In genomic region chr12:25058619-25059018, GRCh38 we compare ENCODE assay signal across 10 cellular contexts.
DNase-seq lines count a peak whose midpoint lies in the region; ATAC-seq, FAIRE-seq and TF ChIP-seq lines count a peak whose summit lies in the region.
"Had no signal": no experiment of that assay in that cellular context is flagged by ENCODE, and none has a peak within 500 bp of the region (broad histone marks: within the 10 kb centered on the region; RNA-seq: fewer than 3 reads in every experiment).

No MANE protein-coding gene starts in this region.

- no peak for FAIRE-seq in HepG2 (lab: Jason Lieb, UNC)
- FAIRE-seq: K562 had no signal

- TF ChIP-seq EP300 in HepG2 (IDR thresholded peaks at IDR 0.05; ENCODE audit: low read depth in 2 of 2, low read length in 2 of 2) (no peak), HepG2 (CRISPR knock-in tag; IDR thresholded peaks at IDR 0.05; ENCODE audit: borderline replicate concordance) (no peak)

- H3K9me3 ChIP-seq in DOHH2 (ENCODE audit: control insufficient read depth, insufficient read depth, low read length) (no peaks in the 10 kb centered on the region), HepG2 (ENCODE audit: low read length) (no peaks in the 10 kb centered on the region), neural progenitor cell (ENCODE audit: low read depth) (no peaks in the 10 kb centered on the region)

- H4K20me1 ChIP-seq in DOHH2 (ENCODE audit: control insufficient read depth, insufficient read depth, low read depth, low read length) = peaks cover 41% of the 10 kb centered on the region
- H4K20me1 ChIP-seq in HepG2 (ENCODE audit: insufficient read depth, low read length) = no peaks in the 10 kb centered on the region
- no peaks in the 10 kb centered on the region for H4K20me1 ChIP-seq in neural progenitor cell (ENCODE audit: low read depth)

- POLR2A ChIA-PET in HepG2 (lab: Yijun Ruan, JAX) = no interaction called here

- H3K36me3 Mint-ChIP-seq in neural progenitor cell = no peaks in the 10 kb centered on the region

- no peaks in the 10 kb centered on the region for H3K9me2 ChIP-seq in DOHH2 (replicated peaks; ENCODE audit: control insufficient read depth, low read length)

- H3K4me1 ChIP-seq in DOHH2 (ENCODE audit: control insufficient read depth, low read length) (peaks cover 60% of the 10 kb centered on the region), HepG2 (ENCODE audit: insufficient read depth, low read length) (no peaks in the 10 kb centered on the region), neural progenitor cell (no peaks in the 10 kb centered on the region)

- no peaks in the 10 kb centered on the region for H3K9me3 Mint-ChIP-seq in neural progenitor cell

- H3K27me3 ChIP-seq in DOHH2 (ENCODE audit: control insufficient read depth, low read length) (no peaks in the 10 kb centered on the region), HepG2 (ENCODE audit: control insufficient read depth in 1 of 2, insufficient read depth in 2 of 2, low read length in 2 of 2) (no peaks in the 10 kb centered on the region), neural progenitor cell (no peaks in the 10 kb centered on the region)

- no peak for TF ChIP-seq RAD21 in HepG2 (CRISPR knock-in tag; IDR thresholded peaks at IDR 0.05)

- H3K9ac ChIP-seq in HepG2 (ENCODE audit: insufficient read depth, low read depth, low read length) (no peak overlapping the region), neural progenitor cell (no peak overlapping the region)

- no peaks in the 10 kb centered on the region for H3K4me1 Mint-ChIP-seq in neural progenitor cell

- TF ChIP-seq POLR2A in GM19193 (IDR thresholded peaks at IDR 0.05; ENCODE audit: extremely low read depth, insufficient read depth, insufficient read length) (peak; percentile 51), HepG2 (IDR thresholded peaks at IDR 0.05; ENCODE audit: insufficient read depth in 1 of 2, low read depth in 2 of 2, low read length in 2 of 2) (no peak)

- no peak overlapping the region for H3K4me3 Mint-ChIP-seq in neural progenitor cell

- H3K79me2 ChIP-seq in DOHH2 (ENCODE audit: control insufficient read depth, low read length) (peaks cover 100% of the 10 kb centered on the region), HepG2 (ENCODE audit: insufficient read depth, low read length) (no peaks in the 10 kb centered on the region), neural progenitor cell (ENCODE audit: low read depth) (no peaks in the 10 kb centered on the region)

- peak; percentile 87 for DNase-seq in NCI-H1048 (lab: John Stamatoyannopoulos, UW)
- DNase-seq in HepG2 (ENCODE audit: low spot score) = no peak
- DNase-seq in ecto neural progenitor cell (ENCODE audit: low spot score) = no peak
- no peak for DNase-seq in neural progenitor cell (ENCODE audit: low spot score)
- DNase-seq in D341Med (ENCODE audit: low spot score) = no peak

- WGBS in HepG2 (ENCODE audit: low lambda C conversion rate) = 24% methylated on average over 1 of the region's 1 CpG

- H3K27ac Mint-ChIP-seq in neural progenitor cell = no peak overlapping the region

- H3K27ac ChIP-seq in DOHH2 (ENCODE audit: low read depth, low read length) = peak overlapping the region; percentile 96
- H3K27ac ChIP-seq in HepG2 (ENCODE audit: extremely low read length, insufficient read depth, low read length) = no peak overlapping the region
- H3K27ac ChIP-seq in neural progenitor cell = no peak overlapping the region
- H3K27ac ChIP-seq: C4-2B had no signal

- no peak for TF ChIP-seq CTCF in DOHH2 (IDR thresholded peaks at IDR 0.05; ENCODE audit: low read depth, low read length, poor library complexity, severe bottlenecking)
- TF ChIP-seq CTCF in HepG2 (CRISPR knock-in tag; IDR thresholded peaks at IDR 0.05) = no peak
- TF ChIP-seq CTCF in neural progenitor cell (IDR thresholded peaks at IDR 0.05) = no peak

- H3K4me3 ChIP-seq in DOHH2 (ENCODE audit: low read length) = peak overlapping the region; percentile 80
- no peak overlapping the region for H3K4me3 ChIP-seq in HepG2 (replicated peaks in 1 of 3; ENCODE audit: insufficient read depth in 1 of 3, low read depth in 2 of 3, low read length in 3 of 3)
- no peak overlapping the region for H3K4me3 ChIP-seq in neural progenitor cell
- H3K4me3 ChIP-seq: K562 had no signal

- H3K36me3 ChIP-seq in DOHH2 (ENCODE audit: control insufficient read depth, low read length) = peaks cover 100% of the 10 kb centered on the region
- H3K36me3 ChIP-seq in HepG2 (replicated peaks in 1 of 2; ENCODE audit: control insufficient read depth in 1 of 2, insufficient read depth in 2 of 2, low read length in 2 of 2) = no peaks in the 10 kb centered on the region
- H3K36me3 ChIP-seq in neural progenitor cell = no peaks in the 10 kb centered on the region

- no peaks in the 10 kb centered on the region for H3K27me3 Mint-ChIP-seq in neural progenitor cell (ENCODE audit: insufficient read depth, low read depth)

- CTCF ChIA-PET in HepG2 (lab: Yijun Ruan, JAX; ENCODE audit: low intra/inter-chr PET ratio, low total read pairs) = no interaction called here

- ATAC-seq in HG02852 (IDR thresholded peaks at IDR 0.05; ENCODE audit: unreplicated experiment) (peak; percentile 46), HepG2 (no peak)
- ATAC-seq: K562 had no signal

- intact Hi-C loops in HepG2 (cut with micrococcal nuclease; ENCODE audit: unreplicated experiment) = no loop called here

- peaks cover 71% of the 10 kb centered on the region for H3F3A ChIP-seq in DOHH2 (ENCODE audit: control insufficient read depth, insufficient read depth)
- no peaks in the 10 kb centered on the region for H3F3A ChIP-seq in neural progenitor cell (ENCODE audit: low read depth)

- in situ Hi-C loops in HepG2 (cut with HindIII; ENCODE audit: extremely low pct_ligation_motif_present, low pct_unique_long_range_greater_than_20kb) = no loop called here

- no peak overlapping the region for H2AFZ ChIP-seq in HepG2 (ENCODE audit: low read length)
- H2AFZ ChIP-seq in neural progenitor cell (replicated peaks) = no peak overlapping the region

- H3K4me2 ChIP-seq in DOHH2 (ENCODE audit: low read length) (peak overlapping the region; percentile 89), HepG2 (ENCODE audit: low read depth, low read length) (no peak overlapping the region), neural progenitor cell (no peak overlapping the region)

- no TSS peak for BruUV-seq in HepG2 (replicated peaks; lab: Mats Ljungman, UMichigan)

TF ChIP-seq in HepG2, 621 proteins besides CTCF, POLR2A, EP300 and RAD21:
- no peak for TF ChIP-seq ZNF672 (CRISPR knock-in tag; IDR thresholded peaks at IDR 0.05)
- TF ChIP-seq ZBTB7B (CRISPR knock-in tag; IDR thresholded peaks at IDR 0.05) = no peak
- TF ChIP-seq CCDC6 (CRISPR knock-in tag; IDR thresholded peaks at IDR 0.05) = no peak
- TF ChIP-seq JUN (CRISPR knock-in tag; IDR thresholded peaks at IDR 0.05) = no peak
- no peak for TF ChIP-seq ZNF619 (CRISPR knock-in tag; IDR thresholded peaks at IDR 0.05)
- TF ChIP-seq ZNF660 (CRISPR knock-in tag; IDR thresholded peaks at IDR 0.05; ENCODE audit: borderline replicate concordance, low read depth) = no peak
- no peak for TF ChIP-seq ZNF562 (CRISPR knock-in tag; IDR thresholded peaks at IDR 0.05; ENCODE audit: borderline replicate concordance)
TF ChIP-seq in HepG2: peak in this region for 0.
